ENCODE assay signal across 1 cellular context in genomic region chr1:43365678-43366077, GRCh38.
TF ChIP-seq lines count a peak whose summit lies in the region.

No MANE protein-coding gene starts in this region.

TF ChIP-seq in GM23338, 12 proteins besides CTCF, POLR2A, EP300 and RAD21 (continued from another document):
- TF ChIP-seq ZNF462 (CRISPR knock-in tag; IDR thresholded peaks at IDR 0.05), result no peak
- no peak for TF ChIP-seq STAT1 (IDR thresholded peaks at IDR 0.05; ENCODE audit: unreplicated experiment)
